In the genomic region with DNA sequence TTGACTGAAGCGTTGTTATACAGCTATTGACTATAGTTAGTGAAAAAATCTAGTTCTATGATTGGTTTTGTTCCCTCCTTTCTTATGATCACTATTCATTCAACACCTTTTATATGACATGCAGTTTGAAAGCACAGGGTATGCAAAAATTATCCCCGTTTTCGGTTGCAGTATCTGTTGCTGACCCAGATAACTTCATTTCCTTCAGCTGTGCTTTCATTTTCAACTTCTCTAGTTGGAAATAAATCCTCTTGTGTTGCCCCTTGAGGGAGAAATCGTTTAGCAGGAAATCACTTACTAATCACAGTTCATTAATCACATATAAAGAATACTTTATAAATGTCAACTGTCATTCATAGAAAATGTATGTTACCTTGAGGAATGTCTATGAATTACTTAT, we compare ENCODE assay signal across 8 cellular contexts. TPM values are rescaled to one million over a fixed set of nuclear protein-coding genes. Genes with fewer than 3 reads are reported as not detected.
DNase-seq lines count a peak whose midpoint lies in the region; ATAC-seq and TF ChIP-seq lines count a peak whose summit lies in the region.

No MANE protein-coding gene starts in this region.

- H3K27me3 Mint-ChIP-seq in Calu3 (ENCODE audit: unreplicated experiment), result no peaks in the 10 kb centered on the region

- no peaks in the 10 kb centered on the region for H3K9me3 ChIP-seq in effector memory CD4-positive, alpha-beta T cell (ENCODE audit: control insufficient read depth, low read length)

- BruUV-seq in Calu3 (replicated peaks; lab: Mats Ljungman, UMichigan), result no TSS peak

- TF ChIP-seq CTCF in Calu3 (IDR thresholded peaks at IDR 0.05; ENCODE audit: unreplicated experiment), result no peak

- POLR2A ChIA-PET in HEK293T (lab: Yijun Ruan, JAX), result no interaction called here

- peak overlapping the region; percentile 17 for H3K4me3 Mint-ChIP-seq in Calu3 (ENCODE audit: low read depth, unreplicated experiment)

- H3K27ac ChIP-seq in effector memory CD4-positive, alpha-beta T cell (ENCODE audit: insufficient read depth, low read length, poor library complexity, severe bottlenecking), result peak overlapping the region; percentile 33

- peak overlapping the region; percentile 49 for H3K27ac Mint-ChIP-seq in Calu3 (ENCODE audit: unreplicated experiment)

- intact Hi-C loops in Calu3 (cut with micrococcal nuclease; ENCODE audit: unreplicated experiment) (no loop called here), head of caudate nucleus (cut with DNase I) (no loop called here), posterior vena cava (cut with DNase I) (loop anchor here (10.0 kb wide), 2 partner anchors 59 to 111 kb away; partner anchors contain the start of gene MBNL1 (in 1 of the 2))

- no peaks in the 10 kb centered on the region for H3K27me3 ChIP-seq in effector memory CD4-positive, alpha-beta T cell (replicated peaks; ENCODE audit: control insufficient read depth, insufficient read depth, low read length, poor library complexity, severe bottlenecking)

- ATAC-seq in GM19395 (IDR thresholded peaks at IDR 0.05; ENCODE audit: unreplicated experiment) (peak; percentile 86), HG03175 (IDR thresholded peaks at IDR 0.05; ENCODE audit: unreplicated experiment) (peak; percentile 85)

- H3K36me3 ChIP-seq in effector memory CD4-positive, alpha-beta T cell (ENCODE audit: control insufficient read depth, insufficient read depth, low read length), result peaks cover 5% of the 10 kb centered on the region

- peak overlapping the region; percentile 31 for H3K4me3 ChIP-seq in effector memory CD4-positive, alpha-beta T cell (ENCODE audit: insufficient read depth, low read depth, low read length, poor library complexity, severe bottlenecking)

- no peaks in the 10 kb centered on the region for H3K9me3 Mint-ChIP-seq in Calu3 (ENCODE audit: low read depth, unreplicated experiment)

- CTCF ChIA-PET in Calu3 (lab: Charles Lee), result interaction anchor here (0.7 to 0.9 kb wide), 2 partner anchors 9 to 15 kb away, joined by 3 to 4 read pairs; no protein-coding TSS in a partner anchor
- CTCF ChIA-PET in HEK293T (lab: Yijun Ruan, JAX), result no interaction called here

- peaks cover 29% of the 10 kb centered on the region for H3K4me1 ChIP-seq in effector memory CD4-positive, alpha-beta T cell (ENCODE audit: control insufficient read depth, insufficient read depth, low read length, poor library complexity, severe bottlenecking)

- peaks cover 73% of the 10 kb centered on the region for H3K4me1 Mint-ChIP-seq in Calu3 (ENCODE audit: low read depth, unreplicated experiment)

- DNase-seq in Calu3, result no peak
- no peak for DNase-seq in effector memory CD4-positive, alpha-beta T cell
- no peak for DNase-seq in NCI-H2196 (lab: John Stamatoyannopoulos, UW; ENCODE audit: unreplicated experiment)
- no peak for DNase-seq in head of caudate nucleus
- DNase-seq in posterior vena cava (ENCODE audit: low spot score), result no peak
- no peak for DNase-seq in HEK293T (ENCODE audit: extremely low spot score)

- peaks cover 15% of the 10 kb centered on the region for H3K36me3 Mint-ChIP-seq in Calu3 (ENCODE audit: insufficient read depth, unreplicated experiment)

TF ChIP-seq in HEK293T, 16 proteins besides CTCF, POLR2A, EP300 and RAD21:
- no peak for TF ChIP-seq SUZ12 (IDR thresholded peaks at IDR 0.05)

RNA-seq across cellular contexts. Expression of gene MBNL1, which starts 55.1 kb away (rescaled TPM):
- total RNA-seq in Calu3 (2022) (164 and 183 TPM in 2 replicates), posterior vena cava (100 to 1,000 TPM; 393 to 453 TPM)

Comparison
In these comparisons a context has a peak if more than half of its experiments do, and no peak if none do; other contexts are left out.
1. intact Hi-C loops: an anchor here in posterior vena cava (10.0 kb wide); none called in Calu3 and head of caudate nucleus.